In genomic region chr18:11078491-11078890, GRCh38 we compare ENCODE assay signal across 22 cellular contexts.
DNase-seq lines count a peak whose midpoint lies in the region; TF ChIP-seq lines count a peak whose summit lies in the region.
"Had no signal": no experiment of that assay in that cellular context is flagged by ENCODE, and none has a peak within 500 bp of the region (broad histone marks: within the 10 kb centered on the region; RNA-seq: fewer than 3 reads in every experiment).

No MANE protein-coding gene starts in this region.

- H3K4me3 Mint-ChIP-seq in nephron: peak overlapping the region in 1 of 3 experiments; percentile 3
- H3K4me3 Mint-ChIP-seq: CD4-positive, alpha-beta memory T cell had no signal

- CTCF ChIA-PET in GM10248 (lab: Yijun Ruan, JAX): interaction anchor here (1.0 to 1.7 kb wide), 2 partner anchors 26 to 37 kb away, joined by 3 to 5 read pairs; no protein-coding TSS in a partner anchor

- H3K27me3 Mint-ChIP-seq in nephron (ENCODE audit: low read depth): no peaks in the 10 kb centered on the region
- H3K27me3 Mint-ChIP-seq: CD4-positive, alpha-beta memory T cell had no signal

- no peak for TF ChIP-seq CTCF in AG10803 (conservative IDR thresholded peaks at IDR 0.05; ENCODE audit: low read length)
- no peak for TF ChIP-seq CTCF in astrocyte of the cerebellum (IDR thresholded peaks at IDR 0.05; ENCODE audit: low read depth, low read length, missing control alignments)
- no peak for TF ChIP-seq CTCF in fibroblast of mammary gland (conservative IDR thresholded peaks at IDR 0.05; ENCODE audit: control insufficient read depth, insufficient read depth, low read depth, low read length)
- no peak for TF ChIP-seq CTCF in nephron (IDR thresholded peaks at IDR 0.05; ENCODE audit: unreplicated experiment in 3 of 3)
- no peak for TF ChIP-seq CTCF in GM10248 (IDR thresholded peaks at IDR 0.05; ENCODE audit: control extremely low read depth, extremely low read depth, low read depth, missing control alignments)

- H3K9me3 Mint-ChIP-seq in nephron: no peaks in the 10 kb centered on the region

- POLR2A ChIA-PET in GM10248 (lab: Yijun Ruan, JAX): no interaction called here

- peaks cover 24% of the 10 kb centered on the region for H3K4me1 Mint-ChIP-seq in nephron
- H3K4me1 Mint-ChIP-seq: CD4-positive, alpha-beta memory T cell had no signal

- H3K4me3 ChIP-seq in AG10803 (ENCODE audit: low read length): no peak overlapping the region
- no peak overlapping the region for H3K4me3 ChIP-seq in astrocyte of the cerebellum (ENCODE audit: low read depth, low read length)
- H3K4me3 ChIP-seq in fibroblast of mammary gland (ENCODE audit: control insufficient read depth, low read depth, low read length): no peak overlapping the region
- H3K4me3 ChIP-seq: BLaER1 treated with 17β-estradiol and CSF1 and Interleukin-3, amounts not matched to agents 10 nM and 100 nM had no signal

- in situ Hi-C loops in astrocyte of the cerebellum (cut with HindIII; ENCODE audit: low sequenced_read_pairs): no loop called here

- DNase-seq in AG10803 (ENCODE audit: low read depth) (peak; percentile 15), astrocyte of the cerebellum (ENCODE audit: low read depth) (peak; percentile 13), fibroblast of mammary gland (ENCODE audit: low read depth) (peak; percentile 1), NAMALWA (ENCODE audit: low spot score) (no peak), cerebellum (ENCODE audit: low spot score) (no peak), GM10248 (ENCODE audit: extremely low spot score) (no peak)
- DNase-seq in activated naive CD4-positive, alpha-beta T cell (lab: John Stamatoyannopoulos, UW): no peak
- DNase-seq: ACHN; Caco-2; CD4-positive, alpha-beta memory T cell; DMS 273 treated with DMSO at 0.1 percent for 48 hours; DMS79 treated with DMSO at 0.1 percent for 48 hours; IMR-90; MV-4-11; NCI-H1694; NCI-H2081; NCI-H2171 treated with DMSO at 0.1 percent for 48 hours; NCI-H524 treated with DMSO at 0.1 percent for 48 hours; NCI-H82; SIG-M5 had no signal

- H3K27ac Mint-ChIP-seq in nephron: peak overlapping the region in 2 of 3 experiments; percentile 5 to 35
- H3K27ac Mint-ChIP-seq: CD4-positive, alpha-beta memory T cell had no signal

- no peaks in the 10 kb centered on the region for H3K36me3 Mint-ChIP-seq in nephron (ENCODE audit: low read depth)
- H3K36me3 Mint-ChIP-seq: CD4-positive, alpha-beta memory T cell had no signal

Comparison
In these comparisons a context has a peak if more than half of its experiments do, and no peak if none do; other contexts are left out.
1. DNase-seq: peak in AG10803 (single experiment), astrocyte of the cerebellum (single experiment) and fibroblast of mammary gland (single experiment); none in activated naive CD4-positive, alpha-beta T cell (0 of 4), NAMALWA (single experiment), cerebellum (single experiment) and GM10248 (single experiment).